Comparison of ENCODE assay signal across 33 cellular contexts in genomic region chr15:65569728-65570127, GRCh38.
"Had no signal": no experiment of that assay in that cellular context is flagged by ENCODE, and none has a peak within 500 bp of the region (broad histone marks: within the 10 kb centered on the region; RNA-seq: fewer than 3 reads in every experiment).

No MANE protein-coding gene starts in this region.

- H3K4me3 Mint-ChIP-seq: activated CD4-positive, alpha-beta memory T cell treated with anti-CD3 and anti-CD28 coated beads, Interleukin-2, amount 10 ng/mL, durations not matched to agents 7 days and 5 days; activated CD8-positive, alpha-beta memory T cell treated with anti-CD3 and anti-CD28 coated beads, Interleukin-2, amount 10 ng/mL, durations not matched to agents 7 days and 5 days; activated naive CD8-positive, alpha-beta T cell treated with anti-CD3 and anti-CD28 coated beads for 36 hours had no signal

- H3K9me3 ChIP-seq: SJCRH30 had no signal

- H3K27me3 ChIP-seq: brain microvascular endothelial cell, SJCRH30 had no signal

- H3K27me3 Mint-ChIP-seq: activated CD4-positive, alpha-beta memory T cell treated with anti-CD3 and anti-CD28 coated beads, Interleukin-2, amount 10 ng/mL, durations not matched to agents 7 days and 5 days; activated CD8-positive, alpha-beta memory T cell treated with anti-CD3 and anti-CD28 coated beads, Interleukin-2, amount 10 ng/mL, durations not matched to agents 7 days and 5 days; activated naive CD8-positive, alpha-beta T cell treated with anti-CD3 and anti-CD28 coated beads for 36 hours; T-helper 17 cell had no signal

- H3K4me1 Mint-ChIP-seq: activated CD4-positive, alpha-beta memory T cell treated with anti-CD3 and anti-CD28 coated beads, Interleukin-2, amount 10 ng/mL, durations not matched to agents 7 days and 5 days; activated CD8-positive, alpha-beta memory T cell treated with anti-CD3 and anti-CD28 coated beads, Interleukin-2, amount 10 ng/mL, durations not matched to agents 7 days and 5 days had no signal

- ATAC-seq: activated CD8-positive, alpha-beta memory T cell treated with anti-CD3 and anti-CD28 coated beads, Interleukin-2, amount 10 ng/mL, durations not matched to agents 7 days and 5 days; Right ventricle myocardium inferior; T-helper 17 cell had no signal

- H3K4me3 ChIP-seq: PC-9, SJCRH30, SK-N-MC had no signal

- H3K9me3 Mint-ChIP-seq: activated CD4-positive, alpha-beta memory T cell treated with anti-CD3 and anti-CD28 coated beads, Interleukin-2, amount 10 ng/mL, durations not matched to agents 7 days and 5 days; activated naive CD8-positive, alpha-beta T cell treated with anti-CD3 and anti-CD28 coated beads for 36 hours had no signal

- H3K4me1 ChIP-seq: SJCRH30 had no signal

- H3K27ac Mint-ChIP-seq: activated CD4-positive, alpha-beta memory T cell treated with anti-CD3 and anti-CD28 coated beads, Interleukin-2, amount 10 ng/mL, durations not matched to agents 7 days and 5 days; activated CD8-positive, alpha-beta memory T cell treated with anti-CD3 and anti-CD28 coated beads, Interleukin-2, amount 10 ng/mL, durations not matched to agents 7 days and 5 days; activated naive CD8-positive, alpha-beta T cell treated with anti-CD3 and anti-CD28 coated beads for 36 hours; T-helper 17 cell had no signal

- DNase-seq: activated CD4-positive, alpha-beta memory T cell treated with anti-CD3 and anti-CD28 coated beads, Interleukin-2, amount 10 ng/mL, durations not matched to agents 7 days and 5 days; activated CD4-positive, alpha-beta T cell treated with anti-CD3 and anti-CD28 coated beads for 1 hour; activated CD4-positive, alpha-beta T cell treated with anti-CD3 and anti-CD28 coated beads for 48 hours; activated CD4-positive, CD25-positive, alpha-beta regulatory T cell; activated CD8-positive, alpha-beta memory T cell treated with anti-CD3 and anti-CD28 coated beads for 24 hours; activated CD8-positive, alpha-beta memory T cell treated with anti-CD3 and anti-CD28 coated beads, Interleukin-2, amount 10 ng/mL, durations not matched to agents 7 days and 5 days; activated CD8-positive, alpha-beta memory T cell treated with anti-CD3 and anti-CD28 coated beads, Interleukin-2, amount 50 U/mL, for 48 hours; activated effector memory CD4-positive, alpha-beta T cell treated with anti-CD3 and anti-CD28 coated beads, Interleukin-2, amount 50 U/mL, for 16 hours; activated naive CD4-positive, alpha-beta T cell; activated naive CD4-positive, alpha-beta T cell treated with anti-CD3 and anti-CD28 coated beads, Interleukin-2, amount 50 U/mL, for 16 hours; activated naive CD8-positive, alpha-beta T cell treated with anti-CD3 and anti-CD28 coated beads for 36 hours; activated T-cell treated with anti-CD3 and anti-CD28 coated beads, Interleukin-2, amount 50 U/mL, for 48 hours; amniotic stem cell; aorta; brain microvascular endothelial cell; central memory CD4-positive, alpha-beta T cell; Kasumi-1; KG1; NCI-H1092 treated with DMSO at 0.1 percent for 48 hours; NCI-H1417; NCI-H187 treated with DMSO at 0.1 percent for 48 hours; NCI-H2081; NCI-H2171; NCI-H510A; NCI-H526; NCI-H748 treated with DMSO at 0.1 percent for 48 hours; PC-9; SJCRH30; T-helper 17 cell; WERI-Rb-1 had no signal

- H3K27ac ChIP-seq: brain microvascular endothelial cell, PC-9, RWPE1, SJCRH30, SK-N-MC, WERI-Rb-1 had no signal
